ENCODE assay signal across 9 cellular contexts in genomic region chr18:70931942-70932814, GRCh38.
A peak's percentile ranks its signal among the peaks of the same experiment; 100 is the strongest.
DNase-seq lines count a peak whose midpoint lies in the region; ATAC-seq and TF ChIP-seq lines count a peak whose summit lies in the region.
"Had no signal": no experiment of that assay in that cellular context is flagged by ENCODE, and none has a peak within 500 bp of the region (broad histone marks: within the 10 kb centered on the region; RNA-seq: fewer than 3 reads in every experiment).

No MANE protein-coding gene starts in this region.

- peak; percentile 67 for ATAC-seq in HG03439 (IDR thresholded peaks at IDR 0.05; ENCODE audit: unreplicated experiment)
- ATAC-seq in activated naive CD4-positive, alpha-beta T cell treated with anti-CD3 and anti-CD28 coated beads, Interleukin-2, amount 50 U/mL, for 72 hours = no peak

- H3K27ac Mint-ChIP-seq in activated naive CD4-positive, alpha-beta T cell treated with anti-CD3 and anti-CD28 coated beads, Interleukin-2, amount 50 U/mL, for 72 hours = no peak overlapping the region
- H3K27ac Mint-ChIP-seq: stimulated activated naive CD8-positive, alpha-beta T cell treated with anti-CD3 and anti-CD28 coated beads, Interleukin-15, Interleukin-2, amounts not matched to agents 100 ng/mL and 50 ng/mL, for 24 hours had no signal

- peak in 4 of 6 experiments; percentile 12 to 27 (median 20) for TF ChIP-seq CTCF in Peyer's patch (IDR thresholded peaks at IDR 0.05)

- H3K36me3 ChIP-seq in Peyer's patch = no peaks in the 10 kb centered on the region

- H3K4me3 ChIP-seq in Peyer's patch = no peak overlapping the region

- DNase-seq in DMS153 (lab: John Stamatoyannopoulos, UW) = peak; percentile 18
- DNase-seq in Peyer's patch = no peak
- peak; percentile 4 for DNase-seq in fibroblast of gingiva (ENCODE audit: low read depth)
- DNase-seq in retina = peak; percentile 28
- DNase-seq in GM19240 (ENCODE audit: insufficient read length, low spot score) = no peak
- no peak for DNase-seq in GF-D8 (lab: John Stamatoyannopoulos, UW)
- no peak for DNase-seq in activated naive CD4-positive, alpha-beta T cell treated with anti-CD3 and anti-CD28 coated beads, Interleukin-2, amount 50 U/mL, for 72 hours (ENCODE audit: low spot score in 2 of 2)

- no peaks in the 10 kb centered on the region for H3K9me3 ChIP-seq in Peyer's patch

- no peak for TF ChIP-seq POLR2A in Peyer's patch (IDR thresholded peaks at IDR 0.05)

- H3K27me3 ChIP-seq in Peyer's patch = no peaks in the 10 kb centered on the region

- no peak overlapping the region for H3K27ac ChIP-seq in Peyer's patch

- H3K9me3 Mint-ChIP-seq in activated naive CD4-positive, alpha-beta T cell treated with anti-CD3 and anti-CD28 coated beads, Interleukin-2, amount 50 U/mL, for 72 hours = peaks cover 0 to 4% of the 10 kb centered on the region in 2 donors
- H3K9me3 Mint-ChIP-seq: stimulated activated naive CD8-positive, alpha-beta T cell treated with anti-CD3 and anti-CD28 coated beads, Interleukin-15, Interleukin-2, amounts not matched to agents 100 ng/mL and 50 ng/mL, for 24 hours had no signal

- H3K36me3 Mint-ChIP-seq in activated naive CD4-positive, alpha-beta T cell treated with anti-CD3 and anti-CD28 coated beads, Interleukin-2, amount 50 U/mL, for 72 hours = no peaks in the 10 kb centered on the region

- H3K4me1 ChIP-seq in Peyer's patch = no peaks in the 10 kb centered on the region

Comparison
In these comparisons a context has a peak if more than half of its experiments do, and no peak if none do; other contexts are left out.
1. DNase-seq: peak in DMS153 (single experiment), fibroblast of gingiva (single experiment) and retina (single experiment); none in Peyer's patch (0 of 3), GM19240 (single experiment), GF-D8 (single experiment) and activated naive CD4-positive, alpha-beta T cell treated with anti-CD3 and anti-CD28 coated beads, Interleukin-2, amount 50 U/mL, for 72 hours (0 of 2).